ENCODE assay signal across 1 cellular context in the genomic region with DNA sequence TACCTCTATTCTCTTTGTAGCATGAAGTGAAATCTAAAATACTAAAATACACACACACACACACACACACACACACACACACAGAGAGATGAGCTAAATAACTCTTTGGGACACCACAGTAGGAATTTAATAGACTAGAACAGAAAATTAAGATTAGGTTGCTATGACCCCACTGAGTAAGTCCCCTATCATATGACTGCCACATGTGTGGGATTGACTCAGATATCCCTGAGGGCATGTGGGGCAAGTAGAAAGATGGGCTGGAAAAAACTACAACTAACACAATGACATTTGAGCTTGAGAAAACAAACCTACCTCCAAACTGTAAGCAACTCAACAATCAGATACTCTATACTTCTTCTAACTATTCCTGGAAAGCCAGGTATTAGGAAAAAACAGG.
A peak's percentile ranks its signal among the peaks of the same experiment; 100 is the strongest.
TF ChIP-seq lines count a peak whose summit lies in the region.

No MANE protein-coding gene starts in this region.

TF ChIP-seq in HEK293, 187 proteins besides CTCF, POLR2A, EP300 and RAD21 (continued from another document and continues in another):
- TF ChIP-seq MEIS1 (CRISPR knock-in tag; IDR thresholded peaks at IDR 0.05; ENCODE audit: borderline replicate concordance) (no peak), ZNF214 (tag by site-specific recombination; IDR thresholded peaks at IDR 0.05; ENCODE audit: borderline replicate concordance) (no peak), ZNF692 (tag by site-specific recombination; IDR thresholded peaks at IDR 0.05) (peak; percentile 64; the same call in 1 of the 2 replicates), ZNF341 (tag by site-specific recombination; IDR thresholded peaks at IDR 0.05; ENCODE audit: low read depth) (no peak), ZNF624 (tag by site-specific recombination; IDR thresholded peaks at IDR 0.05) (no peak), ZSCAN4 (tag by site-specific recombination; IDR thresholded peaks at IDR 0.05) (peak; percentile 84), ZNF138 (tag by site-specific recombination; IDR thresholded peaks at IDR 0.05; ENCODE audit: borderline replicate concordance) (no peak), ZNF132 (tag by site-specific recombination; IDR thresholded peaks at IDR 0.05; ENCODE audit: borderline replicate concordance) (no peak), ZNF670 (tag by site-specific recombination; IDR thresholded peaks at IDR 0.05; ENCODE audit: low read depth) (no peak), WT1 (tag by site-specific recombination; IDR thresholded peaks at IDR 0.05) (no peak), ZNF37A (tag by site-specific recombination; IDR thresholded peaks at IDR 0.05) (no peak), REST (tag by site-specific recombination; IDR thresholded peaks at IDR 0.05) (no peak), ZNF561 (tag by site-specific recombination; IDR thresholded peaks at IDR 0.05; ENCODE audit: borderline replicate concordance) (no peak), ZNF398 (tag by site-specific recombination; IDR thresholded peaks at IDR 0.05) (peak; percentile 70), OVOL3 (tag by site-specific recombination; IDR thresholded peaks at IDR 0.05) (0 out of 2 replicates have a peak, but pooled peaks have one; percentile 18), ZNF426 (tag by site-specific recombination; IDR thresholded peaks at IDR 0.05) (no peak), ZNF391 (tag by site-specific recombination; IDR thresholded peaks at IDR 0.05; ENCODE audit: borderline replicate concordance, low read depth) (peak; percentile 77; the same call in 1 of the 2 replicates), ZNF596 (tag by site-specific recombination; IDR thresholded peaks at IDR 0.05) (no peak), ZNF211 (tag by site-specific recombination; IDR thresholded peaks at IDR 0.05; ENCODE audit: low read depth) (no peak), ZNF335 (tag by site-specific recombination; conservative IDR thresholded peaks at IDR 0.05) (peak; percentile 32; the same call in 1 of the 2 replicates), YY1 (tag by site-specific recombination; IDR thresholded peaks at IDR 0.05) (no peak), ZXDB (tag by site-specific recombination; IDR thresholded peaks at IDR 0.05) (peak; percentile 83), ZFP69B (tag by site-specific recombination; IDR thresholded peaks at IDR 0.05) (0 out of 2 replicates have a peak, but pooled peaks have one; percentile 66), ZNF600 (tag by site-specific recombination; IDR thresholded peaks at IDR 0.05) (peak; percentile 68), ZNF792 (tag by site-specific recombination; IDR thresholded peaks at IDR 0.05) (no peak), ZNF830 (tag by site-specific recombination; IDR thresholded peaks at IDR 0.05; ENCODE audit: low read depth) (no peak), ZFP37 (tag by site-specific recombination; IDR thresholded peaks at IDR 0.05) (no peak), ZFHX2 (tag by site-specific recombination; conservative IDR thresholded peaks at IDR 0.05) (peak; percentile 27; the same call in 1 of the 2 replicates), ZNF223 (tag by site-specific recombination; IDR thresholded peaks at IDR 0.05) (no peak), ZNF660 (tag by site-specific recombination; IDR thresholded peaks at IDR 0.05) (no peak), ZNF302 (tag by site-specific recombination; IDR thresholded peaks at IDR 0.05; ENCODE audit: low read depth) (no peak), ZNF404 (tag by site-specific recombination; IDR thresholded peaks at IDR 0.05) (no peak), ZNF629 (tag by site-specific recombination; IDR thresholded peaks at IDR 0.05) (peak; percentile 84), KLF9 (tag by site-specific recombination; IDR thresholded peaks at IDR 0.05; ENCODE audit: low read depth) (no peak), ZNF266 (tag by site-specific recombination; IDR thresholded peaks at IDR 0.05; ENCODE audit: low read depth) (no peak), ZNF19 (tag by site-specific recombination; IDR thresholded peaks at IDR 0.05; ENCODE audit: low read depth) (0 out of 2 replicates have a peak, but pooled peaks have one; percentile 22), ZNF518A (tag by site-specific recombination; conservative IDR thresholded peaks at IDR 0.05; ENCODE audit: low read depth) (no peak), ZEB2 (tag by site-specific recombination; IDR thresholded peaks at IDR 0.05) (peak; percentile 66; the same call in 1 of the 2 replicates), SP2 (tag by site-specific recombination; IDR thresholded peaks at IDR 0.05) (no peak), PRDM1 (tag by site-specific recombination; IDR thresholded peaks at IDR 0.05) (no peak), MYNN (tag by site-specific recombination; IDR thresholded peaks at IDR 0.05; ENCODE audit: borderline replicate concordance) (no peak), ZNF169 (tag by site-specific recombination; IDR thresholded peaks at IDR 0.05) (no peak), ZNF555 (tag by site-specific recombination; conservative IDR thresholded peaks at IDR 0.05) (no peak)
- TF ChIP-seq, protein P1, sequence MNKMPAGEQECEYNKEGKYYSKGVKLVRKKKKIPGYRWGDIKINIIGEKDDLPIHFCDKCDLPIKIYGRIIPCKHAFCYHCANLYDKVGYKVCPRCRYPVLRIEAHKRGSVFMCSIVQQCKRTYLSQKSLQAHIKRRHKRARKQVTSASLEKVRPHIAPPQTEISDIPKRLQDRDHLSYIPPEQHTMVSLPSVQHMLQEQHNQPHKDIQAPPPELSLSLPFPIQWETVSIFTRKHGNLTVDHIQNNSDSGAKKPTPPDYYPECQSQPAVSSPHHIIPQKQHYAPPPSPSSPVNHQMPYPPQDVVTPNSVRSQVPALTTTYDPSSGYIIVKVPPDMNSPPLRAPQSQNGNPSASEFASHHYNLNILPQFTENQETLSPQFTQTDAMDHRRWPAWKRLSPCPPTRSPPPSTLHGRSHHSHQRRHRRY (tag by site-specific recombination; IDR thresholded peaks at IDR 0.05): no peak
- TF ChIP-seq, protein P2, sequence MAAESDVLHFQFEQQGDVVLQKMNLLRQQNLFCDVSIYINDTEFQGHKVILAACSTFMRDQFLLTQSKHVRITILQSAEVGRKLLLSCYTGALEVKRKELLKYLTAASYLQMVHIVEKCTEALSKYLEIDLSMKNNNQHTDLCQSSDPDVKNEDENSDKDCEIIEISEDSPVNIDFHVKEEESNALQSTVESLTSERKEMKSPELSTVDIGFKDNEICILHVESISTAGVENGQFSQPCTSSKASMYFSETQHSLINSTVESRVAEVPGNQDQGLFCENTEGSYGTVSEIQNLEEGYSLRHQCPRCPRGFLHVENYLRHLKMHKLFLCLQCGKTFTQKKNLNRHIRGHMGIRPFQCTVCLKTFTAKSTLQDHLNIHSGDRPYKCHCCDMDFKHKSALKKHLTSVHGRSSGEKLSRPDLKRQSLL (tag by site-specific recombination; IDR thresholded peaks at IDR 0.05): no peak
- TF ChIP-seq, protein P3, sequence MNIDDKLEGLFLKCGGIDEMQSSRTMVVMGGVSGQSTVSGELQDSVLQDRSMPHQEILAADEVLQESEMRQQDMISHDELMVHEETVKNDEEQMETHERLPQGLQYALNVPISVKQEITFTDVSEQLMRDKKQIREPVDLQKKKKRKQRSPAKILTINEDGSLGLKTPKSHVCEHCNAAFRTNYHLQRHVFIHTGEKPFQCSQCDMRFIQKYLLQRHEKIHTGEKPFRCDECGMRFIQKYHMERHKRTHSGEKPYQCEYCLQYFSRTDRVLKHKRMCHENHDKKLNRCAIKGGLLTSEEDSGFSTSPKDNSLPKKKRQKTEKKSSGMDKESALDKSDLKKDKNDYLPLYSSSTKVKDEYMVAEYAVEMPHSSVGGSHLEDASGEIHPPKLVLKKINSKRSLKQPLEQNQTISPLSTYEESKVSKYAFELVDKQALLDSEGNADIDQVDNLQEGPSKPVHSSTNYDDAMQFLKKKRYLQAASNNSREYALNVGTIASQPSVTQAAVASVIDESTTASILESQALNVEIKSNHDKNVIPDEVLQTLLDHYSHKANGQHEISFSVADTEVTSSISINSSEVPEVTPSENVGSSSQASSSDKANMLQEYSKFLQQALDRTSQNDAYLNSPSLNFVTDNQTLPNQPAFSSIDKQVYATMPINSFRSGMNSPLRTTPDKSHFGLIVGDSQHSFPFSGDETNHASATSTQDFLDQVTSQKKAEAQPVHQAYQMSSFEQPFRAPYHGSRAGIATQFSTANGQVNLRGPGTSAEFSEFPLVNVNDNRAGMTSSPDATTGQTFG (tag by site-specific recombination; IDR thresholded peaks at IDR 0.05; ENCODE audit: borderline replicate concordance): no peak
